In the genomic region with DNA sequence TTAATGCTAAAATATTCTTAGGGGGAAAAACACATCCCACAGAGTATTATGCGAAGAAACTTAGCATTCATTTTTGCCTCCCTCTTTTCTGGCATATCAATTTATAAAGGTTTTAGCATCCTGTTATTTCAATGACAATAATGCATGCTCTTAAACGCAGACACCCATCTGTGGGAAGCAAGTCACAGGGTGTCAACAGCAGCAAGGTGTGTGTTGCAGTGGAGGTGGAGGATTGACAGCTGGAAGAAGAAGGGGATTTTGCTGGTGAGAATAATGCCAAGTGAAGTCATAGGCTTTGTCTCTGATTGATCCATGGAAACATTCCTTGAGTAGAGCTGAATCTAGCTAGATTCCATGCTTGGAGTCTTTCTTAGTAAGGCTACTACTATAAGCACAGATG, we compare ENCODE assay signal across 22 cellular contexts.
DNase-seq lines count a peak whose midpoint lies in the region; ATAC-seq and TF ChIP-seq lines count a peak whose summit lies in the region.
"Had no signal": no experiment of that assay in that cellular context is flagged by ENCODE, and none has a peak within 500 bp of the region (broad histone marks: within the 10 kb centered on the region; RNA-seq: fewer than 3 reads in every experiment).

No MANE protein-coding gene starts in this region.

- WGBS in esophagus muscularis mucosa, result 82% methylated on average over 2 of the region's 2 CpGs

- no peaks in the 10 kb centered on the region for H3K79me2 ChIP-seq in neural progenitor cell (ENCODE audit: low read depth)

- TF ChIP-seq POLR2A in esophagus muscularis mucosa (IDR thresholded peaks at IDR 0.05; ENCODE audit: low read depth), result no peak

- H3K4me1 ChIP-seq in esophagus muscularis mucosa, result no peaks in the 10 kb centered on the region
- H3K4me1 ChIP-seq in neural progenitor cell, result peaks cover 16% of the 10 kb centered on the region
- H3K4me1 ChIP-seq: BE2C, BLaER1 had no signal

- H3K27ac Mint-ChIP-seq in osteocyte (ENCODE audit: unreplicated experiment), result no peak overlapping the region
- no peak overlapping the region for H3K27ac Mint-ChIP-seq in immature natural killer cell
- no peak overlapping the region for H3K27ac Mint-ChIP-seq in activated naive CD8-positive, alpha-beta T cell treated with anti-CD3 and anti-CD28 coated beads, Interleukin-2, amount 50 U/mL, for 24 hours
- H3K27ac Mint-ChIP-seq in neural progenitor cell, result no peak overlapping the region
- H3K27ac Mint-ChIP-seq: CD14-positive monocyte; CD4-positive, alpha-beta memory T cell; CD4-positive, CD25-positive, alpha-beta regulatory T cell; CD8-positive, alpha-beta memory T cell had no signal

- H3K4me2 ChIP-seq in neural progenitor cell, result no peak overlapping the region
- H3K4me2 ChIP-seq: BLaER1 had no signal

- H3K36me3 ChIP-seq in esophagus muscularis mucosa (no peaks in the 10 kb centered on the region), neural progenitor cell (no peaks in the 10 kb centered on the region)
- H3K36me3 ChIP-seq: BE2C, BLaER1 had no signal

- no peak overlapping the region for H3K27ac ChIP-seq in esophagus muscularis mucosa (replicated peaks in 1 of 4)
- H3K27ac ChIP-seq in neural progenitor cell, result no peak overlapping the region
- H3K27ac ChIP-seq: BLaER1 had no signal

- H4K20me1 ChIP-seq in neural progenitor cell (ENCODE audit: low read depth), result no peaks in the 10 kb centered on the region
- H4K20me1 ChIP-seq: BLaER1 had no signal

- H3K4me3 ChIP-seq in esophagus muscularis mucosa, result no peak overlapping the region
- H3K4me3 ChIP-seq in neural progenitor cell, result no peak overlapping the region
- H3K4me3 ChIP-seq: BLaER1 had no signal

- H3K4me1 Mint-ChIP-seq in osteocyte (ENCODE audit: unreplicated experiment) (no peaks in the 10 kb centered on the region), immature natural killer cell (no peaks in the 10 kb centered on the region), neural progenitor cell (peaks cover 32% of the 10 kb centered on the region)
- no peaks in the 10 kb centered on the region for H3K4me1 Mint-ChIP-seq in activated naive CD8-positive, alpha-beta T cell treated with anti-CD3 and anti-CD28 coated beads, Interleukin-2, amount 50 U/mL, for 24 hours
- H3K4me1 Mint-ChIP-seq: CD14-positive monocyte; CD4-positive, alpha-beta memory T cell; CD4-positive, CD25-positive, alpha-beta regulatory T cell; CD8-positive, alpha-beta memory T cell had no signal

- no peak for ATAC-seq in activated naive CD8-positive, alpha-beta T cell treated with anti-CD3 and anti-CD28 coated beads, Interleukin-2, amount 50 U/mL, for 24 hours

- no peaks in the 10 kb centered on the region for H3K36me3 Mint-ChIP-seq in osteocyte (ENCODE audit: unreplicated experiment)
- H3K36me3 Mint-ChIP-seq in immature natural killer cell, result no peaks in the 10 kb centered on the region
- H3K36me3 Mint-ChIP-seq in activated naive CD8-positive, alpha-beta T cell treated with anti-CD3 and anti-CD28 coated beads, Interleukin-2, amount 50 U/mL, for 24 hours (ENCODE audit: low read depth), result no peaks in the 10 kb centered on the region
- H3K36me3 Mint-ChIP-seq in neural progenitor cell, result no peaks in the 10 kb centered on the region
- H3K36me3 Mint-ChIP-seq: CD14-positive monocyte; CD4-positive, alpha-beta memory T cell; CD4-positive, CD25-positive, alpha-beta regulatory T cell; CD8-positive, alpha-beta memory T cell had no signal

- H3K9me3 Mint-ChIP-seq in osteocyte (ENCODE audit: unreplicated experiment) (no peaks in the 10 kb centered on the region), immature natural killer cell (no peaks in the 10 kb centered on the region), neural progenitor cell (no peaks in the 10 kb centered on the region)
- no peaks in the 10 kb centered on the region for H3K9me3 Mint-ChIP-seq in activated naive CD8-positive, alpha-beta T cell treated with anti-CD3 and anti-CD28 coated beads, Interleukin-2, amount 50 U/mL, for 24 hours
- H3K9me3 Mint-ChIP-seq: CD14-positive monocyte; CD8-positive, alpha-beta memory T cell had no signal

- intact Hi-C loops in esophagus muscularis mucosa (cut with DNase I), result no loop called here

- TF ChIP-seq EP300 in esophagus muscularis mucosa (IDR thresholded peaks at IDR 0.05), result no peak

- no peaks in the 10 kb centered on the region for H3F3A ChIP-seq in neural progenitor cell (ENCODE audit: low read depth)

- H3K4me3 Mint-ChIP-seq in osteocyte (ENCODE audit: unreplicated experiment), result no peak overlapping the region
- H3K4me3 Mint-ChIP-seq in immature natural killer cell, result no peak overlapping the region
- no peak overlapping the region for H3K4me3 Mint-ChIP-seq in activated naive CD8-positive, alpha-beta T cell treated with anti-CD3 and anti-CD28 coated beads, Interleukin-2, amount 50 U/mL, for 24 hours
- no peak overlapping the region for H3K4me3 Mint-ChIP-seq in neural progenitor cell
- H3K4me3 Mint-ChIP-seq: CD14-positive monocyte; CD4-positive, alpha-beta memory T cell; CD4-positive, CD25-positive, alpha-beta regulatory T cell; CD8-positive, alpha-beta memory T cell had no signal

- TF ChIP-seq CTCF in esophagus muscularis mucosa (IDR thresholded peaks at IDR 0.05), result no peak
- TF ChIP-seq CTCF in osteocyte (IDR thresholded peaks at IDR 0.05), result no peak
- no peak for TF ChIP-seq CTCF in neural progenitor cell (IDR thresholded peaks at IDR 0.05)

- peak; percentile 17 for DNase-seq in esophagus muscularis mucosa (ENCODE audit: extremely low spot score)
- peak; percentile 0 for DNase-seq in osteocyte (ENCODE audit: extremely low spot score, unreplicated experiment)
- no peak for DNase-seq in immature natural killer cell
- DNase-seq in activated naive CD8-positive, alpha-beta T cell treated with anti-CD3 and anti-CD28 coated beads, Interleukin-2, amount 50 U/mL, for 24 hours, result no peak
- no peak for DNase-seq in neural progenitor cell (ENCODE audit: low spot score)
- DNase-seq: 8988T; ACHN; BE2C; C1 segment of cervical spinal cord; CD4-positive, alpha-beta memory T cell; CD4-positive, CD25-positive, alpha-beta regulatory T cell; CD8-positive, alpha-beta memory T cell; COR-L47; DMS 273 treated with DMSO at 0.1 percent for 48 hours; DMS153; DMS53; DMS79; DND-41; EL; GDM1 had no signal

- peaks cover 0 to 52% (median 0%) of the 10 kb centered on the region in 4 donors for H3K27me3 ChIP-seq in esophagus muscularis mucosa
- H3K27me3 ChIP-seq in neural progenitor cell, result no peaks in the 10 kb centered on the region
- H3K27me3 ChIP-seq: BE2C, BLaER1 had no signal

- H2AFZ ChIP-seq in neural progenitor cell (replicated peaks), result no peak overlapping the region

- H3K9me3 ChIP-seq in esophagus muscularis mucosa (no peaks in the 10 kb centered on the region), neural progenitor cell (ENCODE audit: low read depth) (no peaks in the 10 kb centered on the region)
- H3K9me3 ChIP-seq: BE2C, BLaER1 had no signal

- H3K9ac ChIP-seq in neural progenitor cell, result no peak overlapping the region
- H3K9ac ChIP-seq: BLaER1 had no signal

- H3K27me3 Mint-ChIP-seq in osteocyte (ENCODE audit: unreplicated experiment) (no peaks in the 10 kb centered on the region), immature natural killer cell (ENCODE audit: low read depth in 3 of 3) (peaks cover 5 to 8% (median 7%) of the 10 kb centered on the region in 3 donors), neural progenitor cell (ENCODE audit: insufficient read depth, low read depth) (peaks cover 2% of the 10 kb centered on the region)
- H3K27me3 Mint-ChIP-seq in activated naive CD8-positive, alpha-beta T cell treated with anti-CD3 and anti-CD28 coated beads, Interleukin-2, amount 50 U/mL, for 24 hours, result peaks cover 3% of the 10 kb centered on the region

Comparison
In these comparisons a context has a peak if more than half of its experiments do, and no peak if none do; other contexts are left out.
1. DNase-seq: peak in esophagus muscularis mucosa (single experiment) and osteocyte (single experiment); none in immature natural killer cell (0 of 3), activated naive CD8-positive, alpha-beta T cell treated with anti-CD3 and anti-CD28 coated beads, Interleukin-2, amount 50 U/mL, for 24 hours (single experiment) and neural progenitor cell (single experiment).